In the genomic region with DNA sequence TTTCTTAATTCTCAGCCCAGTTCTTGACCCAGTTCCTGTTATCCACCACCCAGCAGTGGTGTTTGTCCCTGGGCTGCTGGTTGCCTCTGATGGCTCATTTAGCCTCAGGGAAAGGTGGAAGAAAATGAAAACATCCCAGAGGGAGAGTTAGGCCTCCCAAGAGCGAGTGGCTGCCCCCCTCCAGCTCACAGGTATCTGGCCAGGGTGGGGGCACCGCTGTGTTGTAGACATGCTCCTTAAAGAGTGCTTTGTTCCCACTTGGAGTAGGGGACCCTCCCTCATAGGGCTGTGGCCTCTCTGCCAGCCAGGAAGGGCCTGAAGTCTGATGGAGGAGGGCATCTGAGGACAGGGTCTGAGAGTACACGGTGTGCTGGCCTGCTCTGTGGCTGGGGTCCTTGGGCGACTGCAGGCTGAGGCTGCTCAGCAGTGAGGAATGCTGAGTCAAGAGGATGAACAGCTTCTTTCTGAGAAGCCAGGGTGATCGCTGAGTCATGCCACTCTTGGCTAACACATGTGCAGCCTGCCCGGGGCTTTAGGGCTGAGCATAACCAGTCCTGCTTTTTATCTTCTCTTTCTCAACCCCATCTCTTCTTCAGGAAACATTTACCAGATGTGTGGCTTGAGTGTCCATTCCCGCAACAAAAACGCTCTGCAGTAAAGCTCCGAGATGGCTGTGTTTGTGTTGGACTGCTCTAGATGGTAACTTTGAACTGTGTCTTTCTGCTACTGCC, we compare ENCODE assay signal across 1 cellular context.
TF ChIP-seq lines count a peak whose summit lies in the region.

No MANE protein-coding gene starts in this region.

TF ChIP-seq in K562, 482 proteins besides CTCF, POLR2A, EP300 and RAD21 (continued from another document and continues in another):
- TF ChIP-seq, protein P1, sequence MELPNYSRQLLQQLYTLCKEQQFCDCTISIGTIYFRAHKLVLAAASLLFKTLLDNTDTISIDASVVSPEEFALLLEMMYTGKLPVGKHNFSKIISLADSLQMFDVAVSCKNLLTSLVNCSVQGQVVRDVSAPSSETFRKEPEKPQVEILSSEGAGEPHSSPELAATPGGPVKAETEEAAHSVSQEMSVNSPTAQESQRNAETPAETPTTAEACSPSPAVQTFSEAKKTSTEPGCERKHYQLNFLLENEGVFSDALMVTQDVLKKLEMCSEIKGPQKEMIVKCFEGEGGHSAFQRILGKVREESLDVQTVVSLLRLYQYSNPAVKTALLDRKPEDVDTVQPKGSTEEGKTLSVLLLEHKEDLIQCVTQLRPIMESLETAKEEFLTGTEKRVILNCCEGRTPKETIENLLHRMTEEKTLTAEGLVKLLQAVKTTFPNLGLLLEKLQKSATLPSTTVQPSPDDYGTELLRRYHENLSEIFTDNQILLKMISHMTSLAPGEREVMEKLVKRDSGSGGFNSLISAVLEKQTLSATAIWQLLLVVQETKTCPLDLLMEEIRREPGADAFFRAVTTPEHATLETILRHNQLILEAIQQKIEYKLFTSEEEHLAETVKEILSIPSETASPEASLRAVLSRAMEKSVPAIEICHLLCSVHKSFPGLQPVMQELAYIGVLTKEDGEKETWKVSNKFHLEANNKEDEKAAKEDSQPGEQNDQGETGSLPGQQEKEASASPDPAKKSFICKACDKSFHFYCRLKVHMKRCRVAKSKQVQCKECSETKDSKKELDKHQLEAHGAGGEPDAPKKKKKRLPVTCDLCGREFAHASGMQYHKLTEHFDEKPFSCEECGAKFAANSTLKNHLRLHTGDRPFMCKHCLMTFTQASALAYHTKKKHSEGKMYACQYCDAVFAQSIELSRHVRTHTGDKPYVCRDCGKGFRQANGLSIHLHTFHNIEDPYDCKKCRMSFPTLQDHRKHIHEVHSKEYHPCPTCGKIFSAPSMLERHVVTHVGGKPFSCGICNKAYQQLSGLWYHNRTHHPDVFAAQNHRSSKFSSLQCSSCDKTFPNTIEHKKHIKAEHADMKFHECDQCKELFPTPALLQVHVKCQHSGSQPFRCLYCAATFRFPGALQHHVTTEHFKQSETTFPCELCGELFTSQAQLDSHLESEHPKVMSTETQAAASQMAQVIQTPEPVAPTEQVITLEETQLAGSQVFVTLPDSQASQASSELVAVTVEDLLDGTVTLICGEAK (IDR thresholded peaks at IDR 0.05) = 0 out of 2 replicates have a peak, but pooled peaks have one; percentile 38
- TF ChIP-seq, protein P1 (CRISPR knock-in tag; IDR thresholded peaks at IDR 0.05) = no peak
- no peak for TF ChIP-seq NR2C2 (CRISPR knock-in tag; IDR thresholded peaks at IDR 0.05)
- TF ChIP-seq NR2C2 (tag; IDR thresholded peaks at IDR 0.05) = 0 out of 2 replicates have a peak, but pooled peaks have one; percentile 11
- TF ChIP-seq, protein P2, sequence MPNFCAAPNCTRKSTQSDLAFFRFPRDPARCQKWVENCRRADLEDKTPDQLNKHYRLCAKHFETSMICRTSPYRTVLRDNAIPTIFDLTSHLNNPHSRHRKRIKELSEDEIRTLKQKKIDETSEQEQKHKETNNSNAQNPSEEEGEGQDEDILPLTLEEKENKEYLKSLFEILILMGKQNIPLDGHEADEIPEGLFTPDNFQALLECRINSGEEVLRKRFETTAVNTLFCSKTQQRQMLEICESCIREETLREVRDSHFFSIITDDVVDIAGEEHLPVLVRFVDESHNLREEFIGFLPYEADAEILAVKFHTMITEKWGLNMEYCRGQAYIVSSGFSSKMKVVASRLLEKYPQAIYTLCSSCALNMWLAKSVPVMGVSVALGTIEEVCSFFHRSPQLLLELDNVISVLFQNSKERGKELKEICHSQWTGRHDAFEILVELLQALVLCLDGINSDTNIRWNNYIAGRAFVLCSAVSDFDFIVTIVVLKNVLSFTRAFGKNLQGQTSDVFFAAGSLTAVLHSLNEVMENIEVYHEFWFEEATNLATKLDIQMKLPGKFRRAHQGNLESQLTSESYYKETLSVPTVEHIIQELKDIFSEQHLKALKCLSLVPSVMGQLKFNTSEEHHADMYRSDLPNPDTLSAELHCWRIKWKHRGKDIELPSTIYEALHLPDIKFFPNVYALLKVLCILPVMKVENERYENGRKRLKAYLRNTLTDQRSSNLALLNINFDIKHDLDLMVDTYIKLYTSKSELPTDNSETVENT (CRISPR knock-in tag; IDR thresholded peaks at IDR 0.05) = peak; percentile 28; the same call in 1 of the 2 replicates
- TF ChIP-seq, protein P3, sequence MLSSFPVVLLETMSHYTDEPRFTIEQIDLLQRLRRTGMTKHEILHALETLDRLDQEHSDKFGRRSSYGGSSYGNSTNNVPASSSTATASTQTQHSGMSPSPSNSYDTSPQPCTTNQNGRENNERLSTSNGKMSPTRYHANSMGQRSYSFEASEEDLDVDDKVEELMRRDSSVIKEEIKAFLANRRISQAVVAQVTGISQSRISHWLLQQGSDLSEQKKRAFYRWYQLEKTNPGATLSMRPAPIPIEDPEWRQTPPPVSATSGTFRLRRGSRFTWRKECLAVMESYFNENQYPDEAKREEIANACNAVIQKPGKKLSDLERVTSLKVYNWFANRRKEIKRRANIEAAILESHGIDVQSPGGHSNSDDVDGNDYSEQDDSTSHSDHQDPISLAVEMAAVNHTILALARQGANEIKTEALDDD (IDR thresholded peaks at IDR 0.05) = peak; percentile 90
- TF ChIP-seq SIN3A (IDR thresholded peaks at IDR 0.05; ENCODE audit: borderline replicate concordance in 2 of 2, control insufficient read depth in 1 of 2, low read depth in 2 of 2, low read length in 2 of 2) = peak; percentile 79 to 93; a peak in 1 of 4 replicates
- peak; percentile 48; the same call in 1 of the 2 replicates for TF ChIP-seq PHF8 (IDR thresholded peaks at IDR 0.05; ENCODE audit: borderline replicate concordance, low read length)
- TF ChIP-seq NCOA1 (IDR thresholded peaks at IDR 0.05; ENCODE audit: low read depth) = peak; percentile 59; the same call in 1 of the 2 replicates
- TF ChIP-seq TBL1XR1 (IDR thresholded peaks at IDR 0.05; ENCODE audit: low read length in 2 of 2) = peak in 1 of 2 experiments; percentile 76; a peak in 2 of 4 replicates
- TF ChIP-seq, protein P4, sequence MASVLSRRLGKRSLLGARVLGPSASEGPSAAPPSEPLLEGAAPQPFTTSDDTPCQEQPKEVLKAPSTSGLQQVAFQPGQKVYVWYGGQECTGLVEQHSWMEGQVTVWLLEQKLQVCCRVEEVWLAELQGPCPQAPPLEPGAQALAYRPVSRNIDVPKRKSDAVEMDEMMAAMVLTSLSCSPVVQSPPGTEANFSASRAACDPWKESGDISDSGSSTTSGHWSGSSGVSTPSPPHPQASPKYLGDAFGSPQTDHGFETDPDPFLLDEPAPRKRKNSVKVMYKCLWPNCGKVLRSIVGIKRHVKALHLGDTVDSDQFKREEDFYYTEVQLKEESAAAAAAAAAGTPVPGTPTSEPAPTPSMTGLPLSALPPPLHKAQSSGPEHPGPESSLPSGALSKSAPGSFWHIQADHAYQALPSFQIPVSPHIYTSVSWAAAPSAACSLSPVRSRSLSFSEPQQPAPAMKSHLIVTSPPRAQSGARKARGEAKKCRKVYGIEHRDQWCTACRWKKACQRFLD (CRISPR knock-in tag; IDR thresholded peaks at IDR 0.05) = peak; percentile 63; the same call in 1 of the 2 replicates
- no peak for TF ChIP-seq HCFC1 (IDR thresholded peaks at IDR 0.05; ENCODE audit: low read depth, low read length)
- TF ChIP-seq POLR2G (IDR thresholded peaks at IDR 0.05; ENCODE audit: low read depth, low read length) = peak; percentile 52
- TF ChIP-seq, protein P5, sequence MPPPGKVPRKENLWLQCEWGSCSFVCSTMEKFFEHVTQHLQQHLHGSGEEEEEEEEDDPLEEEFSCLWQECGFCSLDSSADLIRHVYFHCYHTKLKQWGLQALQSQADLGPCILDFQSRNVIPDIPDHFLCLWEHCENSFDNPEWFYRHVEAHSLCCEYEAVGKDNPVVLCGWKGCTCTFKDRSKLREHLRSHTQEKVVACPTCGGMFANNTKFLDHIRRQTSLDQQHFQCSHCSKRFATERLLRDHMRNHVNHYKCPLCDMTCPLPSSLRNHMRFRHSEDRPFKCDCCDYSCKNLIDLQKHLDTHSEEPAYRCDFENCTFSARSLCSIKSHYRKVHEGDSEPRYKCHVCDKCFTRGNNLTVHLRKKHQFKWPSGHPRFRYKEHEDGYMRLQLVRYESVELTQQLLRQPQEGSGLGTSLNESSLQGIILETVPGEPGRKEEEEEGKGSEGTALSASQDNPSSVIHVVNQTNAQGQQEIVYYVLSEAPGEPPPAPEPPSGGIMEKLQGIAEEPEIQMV (tag; conservative IDR thresholded peaks at IDR 0.05; ENCODE audit: low read depth) = no peak; the same call in 1 of the 2 replicates
- TF ChIP-seq SRSF3 (IDR thresholded peaks at IDR 0.05; ENCODE audit: insufficient read depth, low read length) = no peak
- peak; percentile 78 for TF ChIP-seq SMARCE1 (IDR thresholded peaks at IDR 0.05)
- 0 out of 2 replicates have a peak, but pooled peaks have one; percentile 24 for TF ChIP-seq TRIM28 (IDR thresholded peaks at IDR 0.05)
- TF ChIP-seq HDAC6 (IDR thresholded peaks at IDR 0.05; ENCODE audit: low read depth, low read length) = no peak
- TF ChIP-seq CBX2 (IDR thresholded peaks at IDR 0.05; ENCODE audit: insufficient read depth, low read length, poor library complexity, severe bottlenecking) = no peak
- no peak for TF ChIP-seq RBM15 (IDR thresholded peaks at IDR 0.05; ENCODE audit: insufficient read depth, low read length)
- TF ChIP-seq SNRNP70 (optimal IDR thresholded peaks at IDR 0.05; ENCODE audit: low read depth, low read length) = no peak
- TF ChIP-seq, protein P6, sequence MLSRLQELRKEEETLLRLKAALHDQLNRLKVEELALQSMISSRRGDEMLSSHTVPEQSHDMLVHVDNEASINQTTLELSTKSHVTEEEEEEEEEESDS (CRISPR knock-in tag; IDR thresholded peaks at IDR 0.05) = no peak
- TF ChIP-seq, protein P7, sequence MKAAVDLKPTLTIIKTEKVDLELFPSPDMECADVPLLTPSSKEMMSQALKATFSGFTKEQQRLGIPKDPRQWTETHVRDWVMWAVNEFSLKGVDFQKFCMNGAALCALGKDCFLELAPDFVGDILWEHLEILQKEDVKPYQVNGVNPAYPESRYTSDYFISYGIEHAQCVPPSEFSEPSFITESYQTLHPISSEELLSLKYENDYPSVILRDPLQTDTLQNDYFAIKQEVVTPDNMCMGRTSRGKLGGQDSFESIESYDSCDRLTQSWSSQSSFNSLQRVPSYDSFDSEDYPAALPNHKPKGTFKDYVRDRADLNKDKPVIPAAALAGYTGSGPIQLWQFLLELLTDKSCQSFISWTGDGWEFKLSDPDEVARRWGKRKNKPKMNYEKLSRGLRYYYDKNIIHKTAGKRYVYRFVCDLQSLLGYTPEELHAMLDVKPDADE (conservative IDR thresholded peaks at IDR 0.05; ENCODE audit: control insufficient read depth, low read depth, low read length) = peak; percentile 77; the same call in 1 of the 2 replicates
- TF ChIP-seq, protein P8, sequence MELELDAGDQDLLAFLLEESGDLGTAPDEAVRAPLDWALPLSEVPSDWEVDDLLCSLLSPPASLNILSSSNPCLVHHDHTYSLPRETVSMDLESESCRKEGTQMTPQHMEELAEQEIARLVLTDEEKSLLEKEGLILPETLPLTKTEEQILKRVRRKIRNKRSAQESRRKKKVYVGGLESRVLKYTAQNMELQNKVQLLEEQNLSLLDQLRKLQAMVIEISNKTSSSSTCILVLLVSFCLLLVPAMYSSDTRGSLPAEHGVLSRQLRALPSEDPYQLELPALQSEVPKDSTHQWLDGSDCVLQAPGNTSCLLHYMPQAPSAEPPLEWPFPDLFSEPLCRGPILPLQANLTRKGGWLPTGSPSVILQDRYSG (tag; conservative IDR thresholded peaks at IDR 0.05; ENCODE audit: low read depth) = peak; percentile 48
- TF ChIP-seq, protein P9, sequence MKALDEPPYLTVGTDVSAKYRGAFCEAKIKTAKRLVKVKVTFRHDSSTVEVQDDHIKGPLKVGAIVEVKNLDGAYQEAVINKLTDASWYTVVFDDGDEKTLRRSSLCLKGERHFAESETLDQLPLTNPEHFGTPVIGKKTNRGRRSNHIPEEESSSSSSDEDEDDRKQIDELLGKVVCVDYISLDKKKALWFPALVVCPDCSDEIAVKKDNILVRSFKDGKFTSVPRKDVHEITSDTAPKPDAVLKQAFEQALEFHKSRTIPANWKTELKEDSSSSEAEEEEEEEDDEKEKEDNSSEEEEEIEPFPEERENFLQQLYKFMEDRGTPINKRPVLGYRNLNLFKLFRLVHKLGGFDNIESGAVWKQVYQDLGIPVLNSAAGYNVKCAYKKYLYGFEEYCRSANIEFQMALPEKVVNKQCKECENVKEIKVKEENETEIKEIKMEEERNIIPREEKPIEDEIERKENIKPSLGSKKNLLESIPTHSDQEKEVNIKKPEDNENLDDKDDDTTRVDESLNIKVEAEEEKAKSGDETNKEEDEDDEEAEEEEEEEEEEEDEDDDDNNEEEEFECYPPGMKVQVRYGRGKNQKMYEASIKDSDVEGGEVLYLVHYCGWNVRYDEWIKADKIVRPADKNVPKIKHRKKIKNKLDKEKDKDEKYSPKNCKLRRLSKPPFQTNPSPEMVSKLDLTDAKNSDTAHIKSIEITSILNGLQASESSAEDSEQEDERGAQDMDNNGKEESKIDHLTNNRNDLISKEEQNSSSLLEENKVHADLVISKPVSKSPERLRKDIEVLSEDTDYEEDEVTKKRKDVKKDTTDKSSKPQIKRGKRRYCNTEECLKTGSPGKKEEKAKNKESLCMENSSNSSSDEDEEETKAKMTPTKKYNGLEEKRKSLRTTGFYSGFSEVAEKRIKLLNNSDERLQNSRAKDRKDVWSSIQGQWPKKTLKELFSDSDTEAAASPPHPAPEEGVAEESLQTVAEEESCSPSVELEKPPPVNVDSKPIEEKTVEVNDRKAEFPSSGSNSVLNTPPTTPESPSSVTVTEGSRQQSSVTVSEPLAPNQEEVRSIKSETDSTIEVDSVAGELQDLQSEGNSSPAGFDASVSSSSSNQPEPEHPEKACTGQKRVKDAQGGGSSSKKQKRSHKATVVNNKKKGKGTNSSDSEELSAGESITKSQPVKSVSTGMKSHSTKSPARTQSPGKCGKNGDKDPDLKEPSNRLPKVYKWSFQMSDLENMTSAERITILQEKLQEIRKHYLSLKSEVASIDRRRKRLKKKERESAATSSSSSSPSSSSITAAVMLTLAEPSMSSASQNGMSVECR (CRISPR knock-in tag; IDR thresholded peaks at IDR 0.05) = no peak
